17 cellular contexts compared by ENCODE assay signal in the genomic region with DNA sequence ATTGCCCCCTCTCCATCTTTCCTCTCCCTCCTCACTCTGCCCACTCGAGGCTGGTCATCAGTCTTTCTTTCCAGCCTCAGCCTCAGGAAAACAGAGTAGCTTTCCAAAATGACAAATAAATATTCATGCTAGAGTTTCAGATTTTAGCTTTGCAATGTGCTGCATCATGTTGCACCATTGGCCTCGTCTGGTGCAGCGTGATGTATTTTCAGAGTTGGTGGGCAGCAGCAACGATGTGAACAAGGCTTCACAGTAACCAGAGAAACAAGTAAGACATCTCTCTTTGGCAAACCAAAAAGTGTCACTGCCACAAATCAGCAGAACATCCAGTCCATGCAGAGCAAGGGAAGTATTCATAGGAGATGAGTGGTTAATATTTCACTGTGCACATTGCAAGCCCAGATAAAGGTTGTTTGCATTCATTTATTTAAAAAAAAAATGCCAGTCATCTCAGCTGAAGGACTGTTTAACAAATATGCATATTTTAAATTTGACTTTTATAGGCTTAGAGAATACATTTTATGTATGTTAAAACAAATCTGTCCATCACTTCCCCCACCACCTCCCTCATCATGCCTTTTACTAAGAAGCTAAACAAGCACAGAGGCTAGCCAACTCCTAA.
DNase-seq lines count a peak whose midpoint lies in the region; ATAC-seq, FAIRE-seq and TF ChIP-seq lines count a peak whose summit lies in the region.
"Had no signal": no experiment of that assay in that cellular context is flagged by ENCODE, and none has a peak within 500 bp of the region (broad histone marks: within the 10 kb centered on the region; RNA-seq: fewer than 3 reads in every experiment).

No MANE protein-coding gene starts in this region.

- H3K27me3 ChIP-seq in K562 (ENCODE audit: control insufficient read depth in 2 of 2, insufficient read depth in 2 of 2, low read length in 2 of 2), result no peaks in the 10 kb centered on the region
- H3K27me3 ChIP-seq: BE2C had no signal

- no peaks in the 10 kb centered on the region for H3K9me1 ChIP-seq in K562 (ENCODE audit: control insufficient read depth, insufficient read depth, low read length)

- no peak for TF ChIP-seq POLR2A in K562 (conservative IDR thresholded peaks at IDR 0.05)

- POLR2A ChIA-PET in K562 (lab: Yijun Ruan, JAX), result no interaction called here

- WGBS in K562 (ENCODE audit: insufficient coverage, low coverage, missing lambda C conversion rate), result 7% methylated on average over 4 of the region's 4 CpGs

- H3K4me3 ChIP-seq in K562, result no peak overlapping the region

- no peaks in the 10 kb centered on the region for H3K9me3 ChIP-seq in K562 (replicated peaks; ENCODE audit: control insufficient read depth, insufficient read depth, low read depth, low read length)
- H3K9me3 ChIP-seq: BE2C had no signal

- no peaks in the 10 kb centered on the region for H3K36me3 ChIP-seq in K562 (ENCODE audit: control insufficient read depth, insufficient read depth, low read length)
- H3K36me3 ChIP-seq: BE2C had no signal

- TF ChIP-seq CTCF in K562 (IDR thresholded peaks at IDR 0.05 in 2 of 3, conservative IDR thresholded peaks at IDR 0.05 in 1 of 3; ENCODE audit: insufficient read depth in 2 of 3, low read depth in 1 of 3, low read length in 3 of 3), result no peak

- intact Hi-C loops in K562 (cut with micrococcal nuclease), result no loop called here

- H2AFZ ChIP-seq in K562 (ENCODE audit: low read depth, low read length), result peak overlapping the region; percentile 67; the same call in 1 of the 2 replicates

- BruUV-seq in K562 (replicated peaks; lab: Mats Ljungman, UMichigan), result no TSS peak

- TF ChIP-seq EP300 in K562 (IDR thresholded peaks at IDR 0.05; ENCODE audit: low read length), result no peak

- no peak overlapping the region for H3K27ac ChIP-seq in K562 (ENCODE audit: extremely low read depth, low read depth, low read length)
- H3K27ac ChIP-seq: C4-2B had no signal

- DNase-seq in Ammon's horn (ENCODE audit: low spot score) (peak; percentile 45), K562 (ENCODE audit: extremely low read depth in 1 of 4, low spot score in 3 of 4) (no peak), middle frontal gyrus (ENCODE audit: extremely low spot score, low spot score) (peak; percentile 32), superior temporal gyrus (ENCODE audit: extremely low spot score) (peak; percentile 28)
- DNase-seq in activated CD8-positive, alpha-beta memory T cell treated with anti-CD3 and anti-CD28 coated beads, Interleukin-2, amount 50 U/mL, for 4 hours, result no peak
- DNase-seq: BE2C; CD4-positive, alpha-beta memory T cell; DND-41; GDM1; H7; IMR-90; KG1 had no signal

- CTCF ChIA-PET in K562 (lab: Yijun Ruan, JAX; ENCODE audit: low intra/inter-chr PET ratio), result no interaction called here

- FAIRE-seq in K562 (lab: Jason Lieb, UNC), result no peak
- FAIRE-seq: D721Med, GM12892 had no signal

- no peak for ATAC-seq in K562
- ATAC-seq in GM18502 (IDR thresholded peaks at IDR 0.05; ENCODE audit: poor library complexity, unreplicated experiment), result no peak
- ATAC-seq in GM21515 (IDR thresholded peaks at IDR 0.05; ENCODE audit: unreplicated experiment), result no peak

- no peaks in the 10 kb centered on the region for H4K20me1 ChIP-seq in K562 (replicated peaks; ENCODE audit: control insufficient read depth, insufficient read depth, low read length)

- no peak overlapping the region for H3K9ac ChIP-seq in K562 (ENCODE audit: insufficient read depth in 1 of 2, low read depth in 2 of 2, low read length in 2 of 2)

- peaks cover 0 to 5% of the 10 kb centered on the region in 2 experiments; a peak in 1 of 5 replicates for H3K4me1 ChIP-seq in K562 (replicated peaks in 1 of 2; ENCODE audit: control insufficient read depth in 2 of 2, insufficient read depth in 2 of 2, low read length in 2 of 2)
- H3K4me1 ChIP-seq: BE2C had no signal

- H3K4me2 ChIP-seq in K562 (ENCODE audit: insufficient read depth, low read length), result no peak overlapping the region

- TF ChIP-seq RAD21 in K562 (CRISPR knock-in tag; conservative IDR thresholded peaks at IDR 0.05 in 1 of 2, IDR thresholded peaks at IDR 0.05 in 1 of 2), result no peak

- H3K79me2 ChIP-seq in K562 (ENCODE audit: control insufficient read depth, insufficient read depth, low read length), result no peaks in the 10 kb centered on the region

- in situ Hi-C loops in K562 (cut with MboI), result no loop called here

TF ChIP-seq in K562, 482 proteins besides CTCF, POLR2A, EP300 and RAD21:
- TF ChIP-seq MAFG (tag; conservative IDR thresholded peaks at IDR 0.05) (peak; percentile 85), MEIS2 (IDR thresholded peaks at IDR 0.05; ENCODE audit: partially characterized antibody) (peak; percentile 19), TCF3 (CRISPR knock-in tag; IDR thresholded peaks at IDR 0.05) (peak; percentile 25; the same call in 1 of the 2 replicates), CXXC5 (CRISPR knock-in tag; IDR thresholded peaks at IDR 0.05) (no peak), PBX2 (CRISPR knock-in tag; IDR thresholded peaks at IDR 0.05; ENCODE audit: low read depth) (no peak), PBX2 (tag; conservative IDR thresholded peaks at IDR 0.05; ENCODE audit: low read depth) (peak; percentile 82), NFE2 (IDR thresholded peaks at IDR 0.05; ENCODE audit: low read depth) (peak; percentile 25; the same call in 1 of the 2 replicates)

Comparison
In these comparisons a context has a peak if more than half of its experiments do, and no peak if none do; other contexts are left out.
1. DNase-seq: peak in Ammon's horn (single experiment), middle frontal gyrus (single experiment) and superior temporal gyrus (single experiment); none in K562 (0 of 4) and activated CD8-positive, alpha-beta memory T cell treated with anti-CD3 and anti-CD28 coated beads, Interleukin-2, amount 50 U/mL, for 4 hours (single experiment).